24 cellular contexts compared by ENCODE assay signal in genomic region chr12:48266826-48267225, GRCh38.
"Had no signal": no experiment of that assay in that cellular context is flagged by ENCODE, and none has a peak within 500 bp of the region (broad histone marks: within the 10 kb centered on the region; RNA-seq: fewer than 3 reads in every experiment).

No MANE protein-coding gene starts in this region.

- ATAC-seq: foreskin keratinocyte; gastroesophageal sphincter; heart left ventricle; left colon; left lobe of liver; lower lobe of right lung; naive thymus-derived CD4-positive, alpha-beta T cell; natural killer cell had no signal

- H3K9me3 ChIP-seq: esophagus muscularis mucosa, gastroesophageal sphincter, heart left ventricle, left ventricle myocardium inferior, lower lobe of right lung had no signal

- H3K79me2 ChIP-seq: hepatocyte had no signal

- H3K27me3 ChIP-seq: dorsolateral prefrontal cortex, esophagus muscularis mucosa, heart left ventricle had no signal

- H3K36me3 Mint-ChIP-seq: immature natural killer cell; memory B cell; naive thymus-derived CD4-positive, alpha-beta T cell; natural killer cell had no signal

- H3K36me3 ChIP-seq: esophagus muscularis mucosa, gastroesophageal sphincter, heart left ventricle, left ventricle myocardium inferior, lower lobe of right lung had no signal

- H3K4me2 ChIP-seq: hepatocyte had no signal

- H3K4me3 ChIP-seq: coronary artery, dorsolateral prefrontal cortex, esophagus muscularis mucosa, gastroesophageal sphincter, heart left ventricle, hepatocyte, left ventricle myocardium inferior, lower lobe of right lung had no signal

- H2AFZ ChIP-seq: hepatocyte had no signal

- H3K27ac ChIP-seq: coronary artery, dorsolateral prefrontal cortex, esophagus muscularis mucosa, foreskin keratinocyte, gastroesophageal sphincter, heart left ventricle, hepatocyte, left ventricle myocardium inferior, lower lobe of right lung had no signal

- H3K27ac Mint-ChIP-seq: memory B cell; naive thymus-derived CD4-positive, alpha-beta T cell; natural killer cell had no signal

- H3K9me3 Mint-ChIP-seq: immature natural killer cell, natural killer cell had no signal

- H3K4me1 ChIP-seq: esophagus muscularis mucosa, foreskin keratinocyte, gastroesophageal sphincter, heart left ventricle, left ventricle myocardium inferior, lower lobe of right lung had no signal

- H3K4me3 Mint-ChIP-seq: immature natural killer cell; memory B cell; naive thymus-derived CD4-positive, alpha-beta T cell; natural killer cell had no signal

- H3K4me1 Mint-ChIP-seq: immature natural killer cell had no signal

- DNase-seq: dermis blood vessel endothelial cell; dorsolateral prefrontal cortex; effector CD4-positive, alpha-beta T cell; effector memory CD4-positive, alpha-beta T cell; foreskin keratinocyte; heart left ventricle; hypothalamus; immature natural killer cell; islet precursor cell; kidney; kidney glomerular epithelial cell; left colon; left ventricle myocardium inferior; lower lobe of right lung; mesendoderm; midbrain; naive thymus-derived CD4-positive, alpha-beta T cell; natural killer cell had no signal
